Comparison of ENCODE assay signal across 36 cellular contexts in genomic region chr11:6876914-6877313, GRCh38. TPM values are rescaled to one million over a fixed set of nuclear protein-coding genes. Genes with fewer than 3 reads are reported as not detected.
"Had no signal": no experiment of that assay in that cellular context is flagged by ENCODE, and none has a peak within 500 bp of the region (broad histone marks: within the 10 kb centered on the region; RNA-seq: fewer than 3 reads in every experiment).

No MANE protein-coding gene starts in this region.

- H2AFZ ChIP-seq: hepatocyte had no signal

- H3K27me3 Mint-ChIP-seq: activated naive CD4-positive, alpha-beta T cell treated with anti-CD3 and anti-CD28 coated beads, Interleukin-2, amount 10 ng/mL, durations not matched to agents 7 days and 5 days; brain had no signal

- H3K79me2 ChIP-seq: hepatocyte had no signal

- H3K4me1 ChIP-seq: ascending aorta, breast epithelium, colonic mucosa, esophagus squamous epithelium, gastroesophageal sphincter, heart right ventricle had no signal

- ATAC-seq: activated CD8-positive, alpha-beta T cell treated with anti-CD3 and anti-CD28 coated beads for 36 hours; activated T-cell treated with anti-CD3 and anti-CD28 coated beads, Interleukin-2, amount 50 U/mL, for 72 hours; gastroesophageal sphincter; heart right ventricle; WTC11 had no signal

- H3K4me1 Mint-ChIP-seq: activated naive CD4-positive, alpha-beta T cell treated with anti-CD3 and anti-CD28 coated beads, Interleukin-2, amount 10 ng/mL, durations not matched to agents 7 days and 5 days; activated naive CD8-positive, alpha-beta T cell treated with anti-CD3 and anti-CD28 coated beads, Interleukin-2, amount 10 ng/mL, durations not matched to agents 7 days and 5 days; brain; WTC11 had no signal

- DNase-seq: activated CD4-positive, alpha-beta T cell treated with anti-CD3 and anti-CD28 coated beads for 48 hours; activated CD4-positive, alpha-beta T cell treated with anti-CD3 and anti-CD28 coated beads, Interleukin-2, amount 50 U/mL, for 1 hour; activated CD4-positive, alpha-beta T cell treated with anti-CD3 and anti-CD28 coated beads, Interleukin-2, amount 50 U/mL, for 48 hours; activated CD8-positive, alpha-beta memory T cell treated with anti-CD3 and anti-CD28 coated beads for 24 hours; activated CD8-positive, alpha-beta T cell treated with anti-CD3 and anti-CD28 coated beads for 36 hours; activated gamma-delta T cell; activated naive CD4-positive, alpha-beta T cell; activated naive CD4-positive, alpha-beta T cell treated with anti-CD3 and anti-CD28 coated beads, Interleukin-2, amount 10 ng/mL, durations not matched to agents 7 days and 5 days; activated naive CD8-positive, alpha-beta T cell treated with anti-CD3 and anti-CD28 coated beads, Interleukin-2, amount 10 ng/mL, durations not matched to agents 7 days and 5 days; activated T-cell treated with anti-CD3 and anti-CD28 coated beads, Interleukin-2, amount 50 U/mL, for 1 hour; activated T-cell treated with anti-CD3 and anti-CD28 coated beads, Interleukin-2, amount 50 U/mL, for 72 hours; central memory CD4-positive, alpha-beta T cell; cerebellar nuclear complex; colonic mucosa; effector CD8-positive, alpha-beta T cell; esophagus squamous epithelium; foreskin melanocyte; heart right ventricle; T-helper 2 cell had no signal

- H3K4me3 ChIP-seq: ascending aorta, breast epithelium, cardiac muscle cell, colonic mucosa, esophagus squamous epithelium, gastroesophageal sphincter, heart right ventricle, hepatocyte had no signal

- H3K4me3 Mint-ChIP-seq: activated CD8-positive, alpha-beta T cell treated with anti-CD3 and anti-CD28 coated beads for 36 hours; activated naive CD4-positive, alpha-beta T cell treated with anti-CD3 and anti-CD28 coated beads, Interleukin-2, amount 10 ng/mL, durations not matched to agents 7 days and 5 days; activated naive CD8-positive, alpha-beta T cell treated with anti-CD3 and anti-CD28 coated beads, Interleukin-2, amount 10 ng/mL, durations not matched to agents 7 days and 5 days; activated T-cell treated with anti-CD3 and anti-CD28 coated beads, Interleukin-2, amount 50 U/mL, for 72 hours; brain; WTC11 had no signal

- H3K4me2 ChIP-seq: hepatocyte had no signal

- FAIRE-seq: endometrium, endothelial cell of umbilical vein had no signal

- H3K27me3 ChIP-seq: ascending aorta, breast epithelium, cardiac muscle cell, colonic mucosa, esophagus squamous epithelium, gastroesophageal sphincter, hepatocyte had no signal

- H3K27ac ChIP-seq: ascending aorta, breast epithelium, cardiac muscle cell, colonic mucosa, epithelial cell of prostate, esophagus squamous epithelium, gastroesophageal sphincter, heart right ventricle, hepatocyte, VCaP had no signal

- H3K9me3 ChIP-seq: ascending aorta, breast epithelium, colonic mucosa, esophagus squamous epithelium had no signal

- H3K36me3 Mint-ChIP-seq: activated naive CD4-positive, alpha-beta T cell treated with anti-CD3 and anti-CD28 coated beads, Interleukin-2, amount 10 ng/mL, durations not matched to agents 7 days and 5 days; activated naive CD4-positive, alpha-beta T cell treated with anti-CD3 and anti-CD28 coated beads, Interleukin-2, amount 50 U/mL, for 72 hours; activated naive CD8-positive, alpha-beta T cell treated with anti-CD3 and anti-CD28 coated beads, Interleukin-2, amount 10 ng/mL, durations not matched to agents 7 days and 5 days; brain; WTC11 had no signal

- H3K36me3 ChIP-seq: ascending aorta, breast epithelium, cardiac muscle cell, colonic mucosa, esophagus squamous epithelium, gastroesophageal sphincter, heart right ventricle had no signal

- H3K9me3 Mint-ChIP-seq: activated CD8-positive, alpha-beta T cell treated with anti-CD3 and anti-CD28 coated beads for 36 hours; activated naive CD4-positive, alpha-beta T cell treated with anti-CD3 and anti-CD28 coated beads, Interleukin-2, amount 10 ng/mL, durations not matched to agents 7 days and 5 days; activated naive CD8-positive, alpha-beta T cell treated with anti-CD3 and anti-CD28 coated beads, Interleukin-2, amount 10 ng/mL, durations not matched to agents 7 days and 5 days; activated T-cell treated with anti-CD3 and anti-CD28 coated beads, Interleukin-2, amount 50 U/mL, for 72 hours had no signal

RNA-seq across cellular contexts. Expression of gene OR10A4, which starts 0.5 kb away (rescaled TPM):
- total RNA-seq: activated CD8-positive, alpha-beta T cell treated with anti-CD3 and anti-CD28 coated beads for 36 hours; activated naive CD4-positive, alpha-beta T cell treated with anti-CD3 and anti-CD28 coated beads, Interleukin-2, amount 50 U/mL, for 72 hours; activated naive CD8-positive, alpha-beta T cell treated with anti-CD3 and anti-CD28 coated beads, Interleukin-2, amount 10 ng/mL, durations not matched to agents 7 days and 5 days; activated T-cell treated with anti-CD3 and anti-CD28 coated beads, Interleukin-2, amount 50 U/mL, for 72 hours; ascending aorta; breast epithelium; cardiac muscle cell; colonic mucosa; dermis microvascular lymphatic vessel endothelial cell; endothelial cell of umbilical vein; esophagus squamous epithelium; fibroblast of lung; fibroblast of villous mesenchyme; gastroesophageal sphincter; glomerular endothelial cell; heart right ventricle; hepatocyte; WTC11 had no signal
- polyA plus RNA-seq: cardiac muscle cell, endothelial cell of umbilical vein, esophagus, fibroblast of lung, heart right ventricle, hepatocyte had no signal

RNA-seq across cellular contexts. Expression of gene OR10A2, which starts 14.1 kb away (rescaled TPM):
- total RNA-seq: activated CD8-positive, alpha-beta T cell treated with anti-CD3 and anti-CD28 coated beads for 36 hours; activated naive CD8-positive, alpha-beta T cell treated with anti-CD3 and anti-CD28 coated beads, Interleukin-2, amount 10 ng/mL, durations not matched to agents 7 days and 5 days; activated T-cell treated with anti-CD3 and anti-CD28 coated beads, Interleukin-2, amount 50 U/mL, for 72 hours; ascending aorta; breast epithelium; cardiac muscle cell; colonic mucosa; dermis microvascular lymphatic vessel endothelial cell; endothelial cell of umbilical vein; esophagus squamous epithelium; fibroblast of lung; fibroblast of villous mesenchyme; glomerular endothelial cell; heart right ventricle; hepatocyte; WTC11 had no signal
- polyA plus RNA-seq: endothelial cell of umbilical vein, esophagus, fibroblast of lung, heart right ventricle had no signal

RNA-seq across cellular contexts. Expression of gene OR2D2, which starts 15.4 kb away (rescaled TPM):
- total RNA-seq: activated CD8-positive, alpha-beta T cell treated with anti-CD3 and anti-CD28 coated beads for 36 hours; activated naive CD8-positive, alpha-beta T cell treated with anti-CD3 and anti-CD28 coated beads, Interleukin-2, amount 10 ng/mL, durations not matched to agents 7 days and 5 days; ascending aorta; cardiac muscle cell; heart right ventricle had no signal
- polyA plus RNA-seq: cardiac muscle cell, esophagus, fibroblast of lung, heart right ventricle, hepatocyte had no signal

RNA-seq across cellular contexts. Expression of gene OR10A5, which starts 31.4 kb away (rescaled TPM):
- total RNA-seq: activated CD8-positive, alpha-beta T cell treated with anti-CD3 and anti-CD28 coated beads for 36 hours; activated naive CD4-positive, alpha-beta T cell treated with anti-CD3 and anti-CD28 coated beads, Interleukin-2, amount 50 U/mL, for 72 hours; activated naive CD8-positive, alpha-beta T cell treated with anti-CD3 and anti-CD28 coated beads, Interleukin-2, amount 10 ng/mL, durations not matched to agents 7 days and 5 days; activated T-cell treated with anti-CD3 and anti-CD28 coated beads, Interleukin-2, amount 50 U/mL, for 72 hours; ascending aorta; breast epithelium; cardiac muscle cell; colonic mucosa; dermis microvascular lymphatic vessel endothelial cell; endothelial cell of umbilical vein; esophagus squamous epithelium; fibroblast of lung; fibroblast of villous mesenchyme; gastroesophageal sphincter; glomerular endothelial cell; heart right ventricle; hepatocyte; WTC11 had no signal
- polyA plus RNA-seq: cardiac muscle cell, endothelial cell of umbilical vein, esophagus, fibroblast of lung, heart right ventricle, hepatocyte had no signal

RNA-seq across cellular contexts. Expression of gene OR2D3, which starts 43.9 kb away (rescaled TPM):
- total RNA-seq: activated CD8-positive, alpha-beta T cell treated with anti-CD3 and anti-CD28 coated beads for 36 hours; activated naive CD4-positive, alpha-beta T cell treated with anti-CD3 and anti-CD28 coated beads, Interleukin-2, amount 50 U/mL, for 72 hours; activated naive CD8-positive, alpha-beta T cell treated with anti-CD3 and anti-CD28 coated beads, Interleukin-2, amount 10 ng/mL, durations not matched to agents 7 days and 5 days; activated T-cell treated with anti-CD3 and anti-CD28 coated beads, Interleukin-2, amount 50 U/mL, for 72 hours; ascending aorta; breast epithelium; cardiac muscle cell; colonic mucosa; dermis microvascular lymphatic vessel endothelial cell; endothelial cell of umbilical vein; esophagus squamous epithelium; fibroblast of lung; fibroblast of villous mesenchyme; gastroesophageal sphincter; glomerular endothelial cell; heart right ventricle; hepatocyte; WTC11 had no signal
- polyA plus RNA-seq: endothelial cell of umbilical vein, esophagus, fibroblast of lung, heart right ventricle, hepatocyte had no signal
